ENCODE assay signal across 9 cellular contexts in the genomic region with DNA sequence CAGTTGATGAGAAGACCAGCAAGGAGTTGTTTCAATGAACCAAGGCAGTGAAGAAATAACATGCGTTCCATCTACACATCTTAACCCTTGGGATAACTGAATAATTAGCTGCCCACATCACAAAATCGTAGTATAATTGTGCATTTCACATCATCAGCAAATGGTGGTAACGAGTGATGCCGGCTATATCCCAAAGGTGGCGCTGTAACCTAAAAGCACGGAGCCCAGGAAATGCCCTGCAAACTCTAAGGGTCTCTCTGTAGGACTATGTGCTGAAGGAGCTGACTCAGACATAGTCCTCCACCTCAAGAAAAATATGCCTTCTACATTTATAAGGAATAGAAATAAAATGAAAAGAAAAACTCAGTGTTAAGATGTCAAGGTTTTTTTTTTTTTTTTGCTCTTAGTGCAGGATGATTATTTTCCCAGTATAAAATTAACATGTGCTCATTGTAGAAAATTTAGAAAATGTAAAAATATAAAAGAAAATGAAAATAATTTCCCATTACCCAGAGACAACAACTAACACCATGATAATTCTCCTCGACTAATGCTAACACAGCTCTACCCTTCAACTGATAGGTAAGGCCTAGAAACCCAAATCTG. TPM values are rescaled to one million over a fixed set of nuclear protein-coding genes. Genes with fewer than 3 reads are reported as not detected.
DNase-seq lines count a peak whose midpoint lies in the region; ATAC-seq, FAIRE-seq and TF ChIP-seq lines count a peak whose summit lies in the region.
"Had no signal": no experiment of that assay in that cellular context is flagged by ENCODE, and none has a peak within 500 bp of the region (broad histone marks: within the 10 kb centered on the region; RNA-seq: fewer than 3 reads in every experiment).

No MANE protein-coding gene starts in this region.

- H3K36me3 ChIP-seq in SU-DHL-6 (ENCODE audit: low read length) (no peaks in the 10 kb centered on the region), kidney (ENCODE audit: control insufficient read depth in 1 of 2, insufficient read depth in 2 of 2, low read length in 2 of 2) (no peaks in the 10 kb centered on the region)

- no peaks in the 10 kb centered on the region for H4K20me1 ChIP-seq in SU-DHL-6 (ENCODE audit: low read depth, low read length)

- no peaks in the 10 kb centered on the region for H3K27me3 ChIP-seq in SU-DHL-6 (ENCODE audit: low read length)

- H3K27ac Mint-ChIP-seq in immature natural killer cell = no peak overlapping the region

- peaks cover 0 to 6% (median 5%) of the 10 kb centered on the region in 3 donors for H3K27me3 Mint-ChIP-seq in immature natural killer cell (ENCODE audit: low read depth in 3 of 3)

- H3K4me1 ChIP-seq in kidney (ENCODE audit: control insufficient read depth in 1 of 2, insufficient read depth in 1 of 2, low read depth in 1 of 2, low read length in 2 of 2) = no peaks in the 10 kb centered on the region

- H3K9ac ChIP-seq in SU-DHL-6 (ENCODE audit: low read length) (no peak overlapping the region), kidney (ENCODE audit: low read length in 2 of 2) (no peak overlapping the region)

- peaks cover 0 to 4% (median under 1%) of the 10 kb centered on the region in 6 donors for H3K9me3 Mint-ChIP-seq in immature natural killer cell

- H3K79me2 ChIP-seq in SU-DHL-6 (ENCODE audit: insufficient read depth, low read length) = no peaks in the 10 kb centered on the region

- no peak for FAIRE-seq in kidney (lab: Jason Lieb, UNC)

- no peak overlapping the region for H2AFZ ChIP-seq in SU-DHL-6 (ENCODE audit: low read depth, low read length, severe bottlenecking)

- H3K4me3 ChIP-seq in SU-DHL-6 (ENCODE audit: insufficient read depth, low read length, poor library complexity, severe bottlenecking) (no peak overlapping the region), kidney (ENCODE audit: low read length in 2 of 2) (no peak overlapping the region)
- H3K4me3 ChIP-seq: lung had no signal

- intact Hi-C loops in kidney (cut with DNase I) = no loop called here

- H3K9me3 ChIP-seq in SU-DHL-6 (ENCODE audit: insufficient read depth, low read length) = no peaks in the 10 kb centered on the region
- H3K9me3 ChIP-seq in kidney (ENCODE audit: control insufficient read depth in 1 of 2, low read length in 2 of 2) = no peaks in the 10 kb centered on the region

- DNase-seq in D341Med (ENCODE audit: low spot score) (peak; percentile 64), kidney (no peak), HCEC 1CT (no peak), NCI-H1436 treated with DMSO at 0.1 percent for 48 hours (lab: John Stamatoyannopoulos, UW) (no peak), immature natural killer cell (no peak)

- ATAC-seq in GM19035 (IDR thresholded peaks at IDR 0.05; ENCODE audit: unreplicated experiment) (peak; percentile 76), HG03520 (IDR thresholded peaks at IDR 0.05; ENCODE audit: unreplicated experiment) (peak; percentile 64)

- H3K4me2 ChIP-seq in SU-DHL-6 (ENCODE audit: low read depth, low read length, poor library complexity, severe bottlenecking) = no peak overlapping the region

- H3K36me3 Mint-ChIP-seq in immature natural killer cell = no peaks in the 10 kb centered on the region

- no peaks in the 10 kb centered on the region for H3K4me1 Mint-ChIP-seq in immature natural killer cell

- H3K9me2 ChIP-seq in SU-DHL-6 (replicated peaks; ENCODE audit: insufficient read depth, low read length) = no peaks in the 10 kb centered on the region

- H3F3A ChIP-seq in SU-DHL-6 (ENCODE audit: insufficient read depth) = no peaks in the 10 kb centered on the region

- H3K27ac ChIP-seq in SU-DHL-6 (ENCODE audit: low read depth, low read length) (no peak overlapping the region), kidney (ENCODE audit: low read depth in 2 of 2, low read length in 2 of 2) (no peak overlapping the region)

- no peak overlapping the region for H3K4me3 Mint-ChIP-seq in immature natural killer cell

- TF ChIP-seq CTCF in SU-DHL-6 (IDR thresholded peaks at IDR 0.05; ENCODE audit: insufficient read depth, low read length, poor library complexity, severe bottlenecking) (peak; percentile 30), kidney (IDR thresholded peaks at IDR 0.05; ENCODE audit: borderline replicate concordance, extremely low read depth, insufficient read depth) (peak; percentile 58)

RNA-seq across cellular contexts. Expression of gene DSG3, which starts 23.1 kb away (rescaled TPM):
- not detected for total RNA-seq in kidney
- not detected for polyA plus RNA-seq in kidney (ENCODE audit: insufficient read depth, low read depth, low replicate concordance)
- not detected for polyA plus RNA-seq in immature natural killer cell

RNA-seq across cellular contexts. Expression of gene DSG4, which starts 47.9 kb away (rescaled TPM):
- not detected for total RNA-seq in kidney
- polyA plus RNA-seq in kidney (ENCODE audit: insufficient read depth, low read depth, low replicate concordance) (not detected), immature natural killer cell (not detected)
- total RNA-seq: lung had no signal
- polyA plus RNA-seq: lung had no signal
